In the genomic region with DNA sequence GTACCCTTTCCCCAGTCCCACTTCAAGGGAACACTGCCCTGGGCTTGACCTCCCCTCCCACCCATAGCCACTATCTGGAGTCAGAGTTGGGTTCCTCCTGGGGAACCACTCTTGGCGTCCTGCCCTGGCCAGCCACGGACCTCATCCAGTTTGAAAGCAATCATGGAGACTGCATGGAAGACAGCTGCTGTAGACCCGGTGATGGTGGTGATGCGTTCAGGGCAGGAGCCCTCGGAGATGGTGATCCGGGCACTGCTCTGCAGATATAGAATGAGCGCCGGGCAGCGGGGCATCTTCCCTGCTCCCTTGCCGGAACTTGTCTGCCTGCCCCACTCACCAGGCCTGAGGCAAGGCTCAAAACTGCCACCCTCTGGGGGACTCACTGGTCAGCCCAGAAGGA, we compare ENCODE assay signal across 9 cellular contexts. TPM values are rescaled to one million over a fixed set of nuclear protein-coding genes. Genes with fewer than 3 reads are reported as not detected.
"Had no signal": no experiment of that assay in that cellular context is flagged by ENCODE, and none has a peak within 500 bp of the region (broad histone marks: within the 10 kb centered on the region; RNA-seq: fewer than 3 reads in every experiment).

No MANE protein-coding gene starts in this region.

- H3K9me3 ChIP-seq: HAP-1 had no signal

- ATAC-seq: HCT116, HepG2 had no signal

- H3K9ac ChIP-seq: GM23248 had no signal

- DNase-seq: GM23248, GOT3, H7, HFFc6 had no signal

- FAIRE-seq: HepG2 had no signal

- H3K27ac ChIP-seq: GM23248, HL-60 had no signal

- H3K4me3 ChIP-seq: GM23248, HAP-1 had no signal

RNA-seq across cellular contexts. Expression of gene GPR62, which starts 5.2 kb away (rescaled TPM):
- total RNA-seq: GM23248, H4, HepG2 had no signal
